In the genomic region with DNA sequence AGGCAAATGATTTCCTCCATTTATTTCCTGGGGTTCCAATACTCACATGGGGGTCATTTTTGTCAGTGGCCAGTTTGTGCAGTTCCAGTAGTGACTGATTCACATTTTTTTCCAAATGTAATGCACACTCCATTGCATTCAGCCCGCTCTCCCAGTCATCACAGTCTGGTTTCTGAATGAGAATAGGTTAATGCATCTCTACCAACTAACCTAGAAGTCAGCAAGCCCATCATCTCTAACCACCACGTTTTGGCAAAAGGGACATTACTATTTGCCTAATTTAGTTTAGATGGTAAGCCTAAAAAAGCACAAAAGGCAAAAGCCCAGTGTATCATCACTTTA, we compare ENCODE assay signal across 1 cellular context.
A peak's percentile ranks its signal among the peaks of the same experiment; 100 is the strongest.
TF ChIP-seq lines count a peak whose summit lies in the region.

No MANE protein-coding gene starts in this region.

TF ChIP-seq in GM12878, 131 proteins besides CTCF, POLR2A, EP300 and RAD21:
- TF ChIP-seq GABPA (IDR thresholded peaks at IDR 0.05; ENCODE audit: low read depth) (no peak), NBN (IDR thresholded peaks at IDR 0.05) (no peak), BACH1 (IDR thresholded peaks at IDR 0.05; ENCODE audit: borderline replicate concordance) (0 out of 2 replicates have a peak, but pooled peaks have one; percentile 15), HSF1 (IDR thresholded peaks at IDR 0.05; ENCODE audit: low read depth, low read length) (no peak), ZBED1 (IDR thresholded peaks at IDR 0.05; ENCODE audit: borderline replicate concordance) (0 out of 2 replicates have a peak, but pooled peaks have one; percentile 14), TARDBP (IDR thresholded peaks at IDR 0.05; ENCODE audit: borderline replicate concordance) (no peak), GATAD2B (conservative IDR thresholded peaks at IDR 0.05; ENCODE audit: low read depth) (no peak), SREBF1 (IDR thresholded peaks at IDR 0.05; ENCODE audit: low read length) (no peak), ETV6 (conservative IDR thresholded peaks at IDR 0.05 in 1 of 2, IDR thresholded peaks at IDR 0.05 in 1 of 2; ENCODE audit: borderline replicate concordance in 1 of 2, low read depth in 1 of 2) (no peak), STAT3 (IDR thresholded peaks at IDR 0.05; ENCODE audit: low read depth, low read length) (no peak)
TF ChIP-seq in GM12878: peak in this region for 2.
